Comparison of ENCODE assay signal across 12 cellular contexts in genomic region chr13:19961484-19961883, GRCh38. TPM values are rescaled to one million over a fixed set of nuclear protein-coding genes. Genes with fewer than 3 reads are reported as not detected.
DNase-seq lines count a peak whose midpoint lies in the region; ATAC-seq lines count a peak whose summit lies in the region.
"Had no signal": no experiment of that assay in that cellular context is flagged by ENCODE, and none has a peak within 500 bp of the region (broad histone marks: within the 10 kb centered on the region; RNA-seq: fewer than 3 reads in every experiment).

No MANE protein-coding gene starts in this region.

- H3K27ac Mint-ChIP-seq in activated naive CD4-positive, alpha-beta T cell treated with anti-CD3 and anti-CD28 coated beads, Interleukin-2, amount 50 U/mL, for 24 hours: peak overlapping the region; percentile 57
- H3K27ac Mint-ChIP-seq in activated CD4-positive, alpha-beta memory T cell treated with anti-CD3 and anti-CD28 coated beads, Interleukin-2, amount 10 ng/mL, durations not matched to agents 7 days and 5 days: peak overlapping the region; percentile 99
- H3K27ac Mint-ChIP-seq in stimulated activated naive B cell treated with anti-CD40 and anti-IgM and Interleukin-4, amounts not matched to agents 10 μg/mL and 1 μg/mL and 100 μg/mL, for 72 hours: no peak overlapping the region

- H3K36me3 Mint-ChIP-seq in activated naive CD4-positive, alpha-beta T cell treated with anti-CD3 and anti-CD28 coated beads, Interleukin-2, amount 50 U/mL, for 24 hours: peaks cover 8% of the 10 kb centered on the region
- peaks cover 30% of the 10 kb centered on the region for H3K36me3 Mint-ChIP-seq in activated CD4-positive, alpha-beta memory T cell treated with anti-CD3 and anti-CD28 coated beads, Interleukin-2, amount 10 ng/mL, durations not matched to agents 7 days and 5 days (ENCODE audit: low read depth)
- peaks cover 7 to 12% of the 10 kb centered on the region in 2 donors for H3K36me3 Mint-ChIP-seq in stimulated activated naive B cell treated with anti-CD40 and anti-IgM and Interleukin-4, amounts not matched to agents 10 μg/mL and 1 μg/mL and 100 μg/mL, for 72 hours

- H3K9me3 Mint-ChIP-seq in activated naive CD4-positive, alpha-beta T cell treated with anti-CD3 and anti-CD28 coated beads, Interleukin-2, amount 50 U/mL, for 24 hours: no peaks in the 10 kb centered on the region
- no peaks in the 10 kb centered on the region for H3K9me3 Mint-ChIP-seq in activated CD4-positive, alpha-beta memory T cell treated with anti-CD3 and anti-CD28 coated beads, Interleukin-2, amount 10 ng/mL, durations not matched to agents 7 days and 5 days
- no peaks in the 10 kb centered on the region for H3K9me3 Mint-ChIP-seq in stimulated activated naive B cell treated with anti-CD40 and anti-IgM and Interleukin-4, amounts not matched to agents 10 μg/mL and 1 μg/mL and 100 μg/mL, for 72 hours

- H3K36me3 ChIP-seq in iPS-18a (ENCODE audit: control insufficient read depth, low read depth, low read length): peaks cover 39% of the 10 kb centered on the region
- peaks cover 0 to 9% (median 5%) of the 10 kb centered on the region in 5 donors for H3K36me3 ChIP-seq in subcutaneous abdominal adipose tissue (ENCODE audit: control insufficient read depth in 5 of 5, insufficient read depth in 5 of 5, low read length in 5 of 5)

- H3K4me1 ChIP-seq in iPS-18a (ENCODE audit: control insufficient read depth, low read depth, low read length): peaks cover 21% of the 10 kb centered on the region
- peaks cover 8 to 41% (median 36%) of the 10 kb centered on the region in 5 donors for H3K4me1 ChIP-seq in subcutaneous abdominal adipose tissue (ENCODE audit: control insufficient read depth in 5 of 5, insufficient read depth in 5 of 5, low read length in 5 of 5)

- H3K27ac ChIP-seq in iPS-18a (ENCODE audit: low read length) (no peak overlapping the region), subcutaneous abdominal adipose tissue (ENCODE audit: low read depth, low read length) (peak overlapping the region; percentile 89)

- CTCF ChIA-PET in activated CD4-positive, alpha-beta memory T cell treated with anti-CD3 and anti-CD28 coated beads, Interleukin-2, amount 10 ng/mL, durations not matched to agents 7 days and 5 days (lab: Charles Lee): interaction anchor here (1.0 kb wide), 1 partner anchor 23 kb away, joined by 5 read pairs; no protein-coding TSS in a partner anchor

- peak overlapping the region; percentile 95 for H3K4me3 ChIP-seq in iPS-18a (ENCODE audit: low read length)
- H3K4me3 ChIP-seq in subcutaneous abdominal adipose tissue (ENCODE audit: low read depth in 1 of 5, low read length in 5 of 5): no peak overlapping the region

- H3K27me3 Mint-ChIP-seq in activated naive CD4-positive, alpha-beta T cell treated with anti-CD3 and anti-CD28 coated beads, Interleukin-2, amount 50 U/mL, for 24 hours: no peaks in the 10 kb centered on the region
- H3K27me3 Mint-ChIP-seq in activated CD4-positive, alpha-beta memory T cell treated with anti-CD3 and anti-CD28 coated beads, Interleukin-2, amount 10 ng/mL, durations not matched to agents 7 days and 5 days: peaks cover 2% of the 10 kb centered on the region
- no peaks in the 10 kb centered on the region for H3K27me3 Mint-ChIP-seq in stimulated activated naive B cell treated with anti-CD40 and anti-IgM and Interleukin-4, amounts not matched to agents 10 μg/mL and 1 μg/mL and 100 μg/mL, for 72 hours

- ATAC-seq in stimulated activated naive B cell treated with anti-CD40 and anti-IgM and Interleukin-4, amounts not matched to agents 10 μg/mL and 1 μg/mL and 100 μg/mL, for 72 hours (replicated peaks): no peak
- ATAC-seq: left ventricle myocardium superior had no signal

- H3K27me3 ChIP-seq in iPS-18a (ENCODE audit: control insufficient read depth, insufficient read depth, low read length): no peaks in the 10 kb centered on the region
- H3K27me3 ChIP-seq in subcutaneous abdominal adipose tissue (ENCODE audit: control insufficient read depth in 5 of 5, insufficient read depth in 4 of 5, low read length in 5 of 5): no peaks in the 10 kb centered on the region
- H3K27me3 ChIP-seq: adrenal gland had no signal

- H3K4me1 Mint-ChIP-seq in activated naive CD4-positive, alpha-beta T cell treated with anti-CD3 and anti-CD28 coated beads, Interleukin-2, amount 50 U/mL, for 24 hours: peaks cover 46% of the 10 kb centered on the region
- peaks cover 29% of the 10 kb centered on the region for H3K4me1 Mint-ChIP-seq in activated CD4-positive, alpha-beta memory T cell treated with anti-CD3 and anti-CD28 coated beads, Interleukin-2, amount 10 ng/mL, durations not matched to agents 7 days and 5 days
- H3K4me1 Mint-ChIP-seq in stimulated activated naive B cell treated with anti-CD40 and anti-IgM and Interleukin-4, amounts not matched to agents 10 μg/mL and 1 μg/mL and 100 μg/mL, for 72 hours: peaks cover 15 to 31% of the 10 kb centered on the region in 2 donors

- POLR2A ChIA-PET in activated CD4-positive, alpha-beta memory T cell treated with anti-CD3 and anti-CD28 coated beads, Interleukin-2, amount 10 ng/mL, durations not matched to agents 7 days and 5 days (lab: Charles Lee): interaction anchor here (1.0 kb wide), 1 partner anchor 97 kb away, joined by 7 read pairs; the partner anchor contains the start of gene ZMYM5

- H3K9ac ChIP-seq in iPS-18a (ENCODE audit: low read length) (no peak overlapping the region), subcutaneous abdominal adipose tissue (ENCODE audit: low read length in 5 of 5) (no peak overlapping the region)

- H3K4me3 Mint-ChIP-seq in activated naive CD4-positive, alpha-beta T cell treated with anti-CD3 and anti-CD28 coated beads, Interleukin-2, amount 50 U/mL, for 24 hours: peak overlapping the region; percentile 97
- H3K4me3 Mint-ChIP-seq in activated CD4-positive, alpha-beta memory T cell treated with anti-CD3 and anti-CD28 coated beads, Interleukin-2, amount 10 ng/mL, durations not matched to agents 7 days and 5 days: no peak overlapping the region
- H3K4me3 Mint-ChIP-seq in stimulated activated naive B cell treated with anti-CD40 and anti-IgM and Interleukin-4, amounts not matched to agents 10 μg/mL and 1 μg/mL and 100 μg/mL, for 72 hours: peak overlapping the region in 1 of 2 donors; percentile 5

- H3K9me3 ChIP-seq in iPS-18a (ENCODE audit: control insufficient read depth, low read depth, low read length) (no peaks in the 10 kb centered on the region), subcutaneous abdominal adipose tissue (ENCODE audit: control insufficient read depth in 5 of 5, low read length in 5 of 5) (no peaks in the 10 kb centered on the region)
- H3K9me3 ChIP-seq: adrenal gland had no signal

- no peak for DNase-seq in activated naive CD4-positive, alpha-beta T cell (lab: John Stamatoyannopoulos, UW)
- no peak for DNase-seq in activated CD4-positive, alpha-beta memory T cell treated with anti-CD3 and anti-CD28 coated beads, Interleukin-2, amount 10 ng/mL, durations not matched to agents 7 days and 5 days
- no peak for DNase-seq in AG08395 (ENCODE audit: low spot score)
- no peak for DNase-seq in stimulated activated naive B cell treated with anti-CD40 and anti-IgM and Interleukin-4, amounts not matched to agents 10 μg/mL and 1 μg/mL and 100 μg/mL, for 72 hours
- DNase-seq in amygdala (lab: John Stamatoyannopoulos, UW): no peak
- DNase-seq: adrenal gland; left ventricle myocardium superior; stimulated activated CD4-positive, alpha-beta T cell treated with anti-CD3 and anti-CD28 coated beads, Interleukin-15, amount 100 ng/mL, for 24 hours; substantia nigra had no signal

RNA-seq across cellular contexts. Expression of gene ZMYM2, which starts 3.0 kb away (rescaled TPM):
- 10 to 100 TPM; 61.8 TPM for total RNA-seq in activated CD4-positive, alpha-beta memory T cell treated with anti-CD3 and anti-CD28 coated beads, Interleukin-2, amount 10 ng/mL, durations not matched to agents 7 days and 5 days
